Comparison of ENCODE assay signal across 13 cellular contexts in genomic region chr2:85743304-85743978, GRCh38. TPM values are rescaled to one million over a fixed set of nuclear protein-coding genes. Genes with fewer than 3 reads are reported as not detected.
DNase-seq lines count a peak whose midpoint lies in the region; ATAC-seq, FAIRE-seq and TF ChIP-seq lines count a peak whose summit lies in the region.
"Had no signal": no experiment of that assay in that cellular context is flagged by ENCODE, and none has a peak within 500 bp of the region (broad histone marks: within the 10 kb centered on the region; RNA-seq: fewer than 3 reads in every experiment).

No MANE protein-coding gene starts in this region.

- intact Hi-C loops in K562 (cut with micrococcal nuclease): no loop called here

- TF ChIP-seq POLR2A in K562 (conservative IDR thresholded peaks at IDR 0.05) (no peak), erythroblast (IDR thresholded peaks at IDR 0.05; ENCODE audit: low read length) (no peak)

- CTCF ChIA-PET in K562 (lab: Yijun Ruan, JAX; ENCODE audit: low intra/inter-chr PET ratio): no interaction called here

- BruUV-seq in K562 (replicated peaks; lab: Mats Ljungman, UMichigan): no TSS peak

- 4% methylated on average over 10 of the region's 10 CpGs for WGBS in K562 (ENCODE audit: insufficient coverage, low coverage, missing lambda C conversion rate)

- H3K27me3 ChIP-seq in K562 (ENCODE audit: control insufficient read depth in 2 of 2, insufficient read depth in 2 of 2, low read length in 2 of 2) (peaks cover 58 to 81% of the 10 kb centered on the region in 2 experiments), stomach smooth muscle (ENCODE audit: control insufficient read depth in 1 of 2, insufficient read depth in 2 of 2, low read length in 2 of 2) (no peaks in the 10 kb centered on the region)
- H3K27me3 ChIP-seq: testis had no signal

- FAIRE-seq in K562 (lab: Jason Lieb, UNC): no peak
- FAIRE-seq: G401.6 had no signal

- no peak for TF ChIP-seq RAD21 in K562 (CRISPR knock-in tag; conservative IDR thresholded peaks at IDR 0.05 in 1 of 2, IDR thresholded peaks at IDR 0.05 in 1 of 2)

- H3K27ac ChIP-seq in K562 (ENCODE audit: extremely low read depth, low read depth, low read length): no peak overlapping the region
- H3K27ac ChIP-seq in stomach smooth muscle (ENCODE audit: low read length): peak overlapping the region; percentile 93

- TF ChIP-seq EP300 in K562 (IDR thresholded peaks at IDR 0.05; ENCODE audit: low read length): no peak

- no peak overlapping the region for H2AFZ ChIP-seq in K562 (ENCODE audit: low read depth, low read length)

- H3K4me1 ChIP-seq in K562 (replicated peaks in 1 of 2; ENCODE audit: control insufficient read depth in 2 of 2, insufficient read depth in 2 of 2, low read length in 2 of 2) (peaks cover 0 to 2% of the 10 kb centered on the region in 2 experiments; a peak in 1 of 5 replicates), stomach smooth muscle (ENCODE audit: control insufficient read depth, insufficient read depth, low read length) (peaks cover 64% of the 10 kb centered on the region)

- no peak overlapping the region for H3K4me3 ChIP-seq in K562
- H3K4me3 ChIP-seq in stomach smooth muscle (ENCODE audit: low read length in 2 of 2): peak overlapping the region; percentile 26 to 57
- H3K4me3 ChIP-seq: testis had no signal

- H3K9me3 ChIP-seq in K562 (replicated peaks; ENCODE audit: control insufficient read depth, insufficient read depth, low read depth, low read length): no peaks in the 10 kb centered on the region
- no peaks in the 10 kb centered on the region for H3K9me3 ChIP-seq in stomach smooth muscle (ENCODE audit: control insufficient read depth in 2 of 2, low read length in 2 of 2)
- H3K9me3 ChIP-seq: testis had no signal

- H3K79me2 ChIP-seq in K562 (ENCODE audit: control insufficient read depth, insufficient read depth, low read length): no peaks in the 10 kb centered on the region

- no peak overlapping the region for H3K4me2 ChIP-seq in K562 (ENCODE audit: insufficient read depth, low read length)

- DNase-seq in H4 (ENCODE audit: low spot score) (peak; percentile 48), K562 (ENCODE audit: extremely low read depth in 1 of 4, low spot score in 3 of 4) (peak in 2 of 4 experiments; percentile 37), kidney tubule cell (ENCODE audit: low spot score) (peak; percentile 85), NCI-H774 (lab: John Stamatoyannopoulos, UW) (no peak), NCI-H69 (lab: John Stamatoyannopoulos, UW) (no peak), erythroblast (lab: John Stamatoyannopoulos, UW) (no peak), MV-4-11 (lab: John Stamatoyannopoulos, UW) (no peak)
- DNase-seq: activated CD4-positive, alpha-beta memory T cell treated with anti-CD3 and anti-CD28 coated beads for 36 hours; NCI-H1092; testis had no signal

- POLR2A ChIA-PET in K562 (lab: Yijun Ruan, JAX): interaction anchor here (1.4 kb wide), 1 partner anchor 11 kb away, joined by 3 read pairs; no protein-coding TSS in a partner anchor

- no peak for ATAC-seq in K562

- H3K9me1 ChIP-seq in K562 (ENCODE audit: control insufficient read depth, insufficient read depth, low read length): no peaks in the 10 kb centered on the region

- TF ChIP-seq CTCF in K562 (IDR thresholded peaks at IDR 0.05 in 2 of 3, conservative IDR thresholded peaks at IDR 0.05 in 1 of 3; ENCODE audit: insufficient read depth in 2 of 3, low read depth in 1 of 3, low read length in 3 of 3): no peak

- in situ Hi-C loops in K562 (cut with MboI): no loop called here

- H3K36me3 ChIP-seq in K562 (ENCODE audit: control insufficient read depth, insufficient read depth, low read length) (no peaks in the 10 kb centered on the region), stomach smooth muscle (ENCODE audit: control insufficient read depth in 2 of 2, insufficient read depth in 2 of 2, low read length in 2 of 2) (no peaks in the 10 kb centered on the region)

- H4K20me1 ChIP-seq in K562 (replicated peaks; ENCODE audit: control insufficient read depth, insufficient read depth, low read length): 0 out of 2 replicates have a peak, but pooled peaks cover 3% of the 10 kb centered on the region

- H3K9ac ChIP-seq in K562 (ENCODE audit: insufficient read depth in 1 of 2, low read depth in 2 of 2, low read length in 2 of 2) (no peak overlapping the region), stomach smooth muscle (ENCODE audit: low read length in 2 of 2) (peak overlapping the region; percentile 23 to 58)

TF ChIP-seq in K562, 482 proteins besides CTCF, POLR2A, EP300 and RAD21 (continues in another document):
- TF ChIP-seq SMC3 (conservative IDR thresholded peaks at IDR 0.05; ENCODE audit: insufficient read depth, low read depth, low read length) (no peak), FOSL1 (tag; conservative IDR thresholded peaks at IDR 0.05) (peak; percentile 57), VEZF1 (CRISPR knock-in tag; IDR thresholded peaks at IDR 0.05) (peak; percentile 82), ZNF764 (CRISPR knock-in tag; IDR thresholded peaks at IDR 0.05; ENCODE audit: low read depth) (no peak), SOX6 (IDR thresholded peaks at IDR 0.05) (no peak)

RNA-seq across cellular contexts. Expression of gene ATOH8, which starts 10.3 kb away (rescaled TPM):
- total RNA-seq in H4 (2014; rRNA removed; shearing (Covaris generic)): 13.1 and 13.6 TPM in 2 replicates
- not detected in 2 replicates for total RNA-seq in K562 (2011; cell fraction: chromatin; rRNA removed; ENCODE audit: low replicate concordance)
- not detected in 2 replicates for total RNA-seq in K562 (2011; cell fraction: nucleolus; rRNA removed)
- not detected in 2 replicates for total RNA-seq in K562 (2011; cell fraction: nucleoplasm; rRNA removed)
- not detected in 2 replicates for total RNA-seq in K562 (2014; rRNA removed)
- not detected in 2 replicates for total RNA-seq in K562 (2014; rRNA removed; fragmentation: Illumina TruSeq; extraction: Trizol)
- not detected in 2 replicates for total RNA-seq in K562 (2015; rRNA removed; fragmentation: Illumina TruSeq; extraction: Trizol)
- not detected in 2 replicates for total RNA-seq in K562 (2021)
- not detected in 2 replicates for polyA plus RNA-seq in K562 (2011; rRNA removed)
- polyA plus RNA-seq in K562 (2011; cell fraction: cytosol; rRNA removed): not detected in 2 replicates
- not detected in 2 replicates for polyA plus RNA-seq in K562 (2011; cell fraction: nucleus; rRNA removed)
- polyA plus RNA-seq in K562 (2012): not detected in 2 replicates
- polyA plus RNA-seq in K562 (2014; fragmentation: Illumina TruSeq; extraction: Trizol): not detected in 2 replicates
- polyA plus RNA-seq in K562 (2014; fragmentation: Nextera tagmentation; extraction: Ambion mirVana): not detected
- polyA plus RNA-seq in K562 (2014; rRNA removed): not detected in 2 replicates
- polyA minus RNA-seq in K562 (2011; rRNA and poly(A)+ RNA removed): not detected in 2 replicates
- polyA minus RNA-seq in K562 (2011; cell fraction: cytosol; rRNA and poly(A)+ RNA removed): not detected in 2 replicates
- polyA minus RNA-seq in K562 (2011; cell fraction: nucleus; rRNA and poly(A)+ RNA removed): not detected in 2 replicates
- total RNA-seq: activated CD4-positive, alpha-beta memory T cell treated with anti-CD3 and anti-CD28 coated beads for 36 hours had no signal

RNA-seq across cellular contexts. Expression of gene GNLY, which starts 49.3 kb away (rescaled TPM):
- total RNA-seq in H4 (2014; rRNA removed; shearing (Covaris generic)): not detected in 2 replicates
- 0.21 TPM in 1 of 2 replicates, not detected in the other for total RNA-seq in K562 (2011; cell fraction: chromatin; rRNA removed; ENCODE audit: low replicate concordance)
- total RNA-seq in K562 (2011; cell fraction: nucleolus; rRNA removed): not detected in 2 replicates
- total RNA-seq in K562 (2011; cell fraction: nucleoplasm; rRNA removed): 0.99 TPM in 1 of 2 replicates, not detected in the other
- total RNA-seq in K562 (2014; rRNA removed) (not detected in 2 replicates), K562 (2014; rRNA removed; fragmentation: Illumina TruSeq; extraction: Trizol) (not detected in 2 replicates), K562 (2015; rRNA removed; fragmentation: Illumina TruSeq; extraction: Trizol) (not detected in 2 replicates), K562 (2021) (not detected in 2 replicates)
- polyA plus RNA-seq in K562 (2011; rRNA removed) (not detected in 2 replicates), K562 (2014; fragmentation: Illumina TruSeq; extraction: Trizol) (not detected in 2 replicates), K562 (2014; fragmentation: Nextera tagmentation; extraction: Ambion mirVana) (not detected), K562 (2014; rRNA removed) (not detected in 2 replicates)
- polyA plus RNA-seq in K562 (2011; cell fraction: cytosol; rRNA removed): 0.03 TPM in 1 of 2 replicates, not detected in the other
- 0.06 TPM in 1 of 2 replicates, not detected in the other for polyA plus RNA-seq in K562 (2011; cell fraction: nucleus; rRNA removed)
- polyA plus RNA-seq in K562 (2012): 0.37 TPM in 1 of 2 replicates, not detected in the other
- polyA minus RNA-seq in K562 (2011; rRNA and poly(A)+ RNA removed): not detected in 2 replicates
- polyA minus RNA-seq in K562 (2011; cell fraction: cytosol; rRNA and poly(A)+ RNA removed): not detected in 2 replicates
- not detected in 2 replicates for polyA minus RNA-seq in K562 (2011; cell fraction: nucleus; rRNA and poly(A)+ RNA removed)
- total RNA-seq: OCI-LY7 had no signal

Comparison
In these comparisons a context has a peak if more than half of its experiments do, and no peak if none do; other contexts are left out.
1. DNase-seq: peak in H4 (single experiment) and kidney tubule cell (single experiment); none in NCI-H774 (single experiment), NCI-H69 (single experiment), erythroblast (0 of 2) and MV-4-11 (single experiment).
2. H3K9ac ChIP-seq: peak in stomach smooth muscle (2 of 2); none in K562 (0 of 2).
3. RNA of gene ATOH8, which starts 10.3 kb away (total RNA-seq): 13.1 to 13.6 TPM in H4; not detected in K562; every median in the first group is over 10 times any median in the second.